In the genomic region with DNA sequence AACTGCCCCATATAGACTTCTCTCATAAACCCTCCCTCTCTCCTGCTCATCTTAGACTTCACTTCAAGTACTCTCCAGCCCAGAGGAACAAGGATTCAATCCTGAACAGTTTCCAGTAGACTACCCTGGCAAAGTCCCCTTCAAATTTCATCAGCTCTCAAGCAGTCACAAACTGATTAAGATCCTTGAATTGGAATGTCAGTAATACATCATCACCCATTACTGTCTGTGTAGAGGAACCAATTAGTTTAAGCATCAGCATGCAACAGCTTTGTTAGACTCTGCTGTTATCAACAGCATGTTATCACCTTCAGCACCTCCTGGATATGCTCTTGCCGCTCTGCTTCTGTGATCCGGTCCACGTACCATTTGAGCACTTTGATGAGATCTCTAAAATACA, we compare ENCODE assay signal across 24 cellular contexts.
"Had no signal": no experiment of that assay in that cellular context is flagged by ENCODE, and none has a peak within 500 bp of the region (broad histone marks: within the 10 kb centered on the region; RNA-seq: fewer than 3 reads in every experiment).

No MANE protein-coding gene starts in this region.

- H3K4me1 Mint-ChIP-seq: activated CD4-positive, alpha-beta T cell treated with anti-CD3 and anti-CD28 coated beads, Interleukin-2, amount 10 ng/mL, durations not matched to agents 7 days and 5 days; central memory CD8-positive, alpha-beta T cell; T-cell had no signal

- H3K36me3 Mint-ChIP-seq: activated CD4-positive, alpha-beta memory T cell treated with anti-CD3 and anti-CD28 coated beads for 36 hours; activated naive CD8-positive, alpha-beta T cell; T-cell had no signal

- H3K27me3 Mint-ChIP-seq: activated CD4-positive, alpha-beta memory T cell treated with anti-CD3 and anti-CD28 coated beads for 36 hours; activated naive CD8-positive, alpha-beta T cell; brain had no signal

- H3K4me3 Mint-ChIP-seq: activated CD4-positive, alpha-beta memory T cell treated with anti-CD3 and anti-CD28 coated beads for 36 hours; activated CD4-positive, alpha-beta T cell treated with anti-CD3 and anti-CD28 coated beads, Interleukin-2, amount 10 ng/mL, durations not matched to agents 7 days and 5 days; activated naive CD4-positive, alpha-beta T cell treated with anti-CD3 and anti-CD28 coated beads for 36 hours; activated naive CD8-positive, alpha-beta T cell; activated T-cell treated with anti-CD3 and anti-CD28 coated beads, Interleukin-2, amount 50 U/mL, for 4 hours; brain; central memory CD8-positive, alpha-beta T cell; T-cell had no signal

- H3K27ac Mint-ChIP-seq: activated CD4-positive, alpha-beta memory T cell treated with anti-CD3 and anti-CD28 coated beads for 36 hours; activated CD4-positive, alpha-beta T cell treated with anti-CD3 and anti-CD28 coated beads, Interleukin-2, amount 10 ng/mL, durations not matched to agents 7 days and 5 days; activated naive CD4-positive, alpha-beta T cell treated with anti-CD3 and anti-CD28 coated beads for 36 hours; activated naive CD8-positive, alpha-beta T cell; T-cell had no signal

- DNase-seq: activated CD4-positive, alpha-beta memory T cell treated with anti-CD3 and anti-CD28 coated beads for 36 hours; activated CD4-positive, alpha-beta T cell treated with anti-CD3 and anti-CD28 coated beads, Interleukin-2, amount 10 ng/mL, durations not matched to agents 7 days and 5 days; activated CD4-positive, CD25-positive, alpha-beta regulatory T cell; activated CD8-positive, alpha-beta memory T cell treated with anti-CD3 and anti-CD28 coated beads for 24 hours; activated effector memory CD4-positive, alpha-beta T cell treated with anti-CD3 and anti-CD28 coated beads, Interleukin-2, amount 50 U/mL, for 16 hours; activated naive CD4-positive, alpha-beta T cell treated with anti-CD3 and anti-CD28 coated beads for 36 hours; activated T-cell treated with anti-CD3 and anti-CD28 coated beads, Interleukin-2, amount 50 U/mL, for 4 hours; amygdala; Karpas-422; NCI-H1105 treated with DMSO at 0.1 percent for 48 hours; NCI-H1436 treated with DMSO at 0.1 percent for 48 hours; NCI-H187 treated with DMSO at 0.1 percent for 48 hours; NCI-H2081 treated with DMSO at 0.1 percent for 48 hours; NCI-H2171 treated with DMSO at 0.1 percent for 48 hours; NCI-H226; NCI-H526 treated with DMSO at 0.1 percent for 48 hours; PC-3; SHP77 treated with DMSO at 0.1 percent for 48 hours; T-cell; T-helper 2 cell; T1000 had no signal

- ATAC-seq: activated T-cell treated with anti-CD3 and anti-CD28 coated beads, Interleukin-2, amount 50 U/mL, for 4 hours; PC-3; T-cell had no signal

- H3K9me3 Mint-ChIP-seq: activated CD4-positive, alpha-beta memory T cell treated with anti-CD3 and anti-CD28 coated beads for 36 hours; activated CD4-positive, alpha-beta T cell treated with anti-CD3 and anti-CD28 coated beads, Interleukin-2, amount 10 ng/mL, durations not matched to agents 7 days and 5 days; activated naive CD4-positive, alpha-beta T cell treated with anti-CD3 and anti-CD28 coated beads for 36 hours; activated T-cell treated with anti-CD3 and anti-CD28 coated beads, Interleukin-2, amount 50 U/mL, for 4 hours; brain; central memory CD8-positive, alpha-beta T cell; T-cell had no signal
